In the genomic region with DNA sequence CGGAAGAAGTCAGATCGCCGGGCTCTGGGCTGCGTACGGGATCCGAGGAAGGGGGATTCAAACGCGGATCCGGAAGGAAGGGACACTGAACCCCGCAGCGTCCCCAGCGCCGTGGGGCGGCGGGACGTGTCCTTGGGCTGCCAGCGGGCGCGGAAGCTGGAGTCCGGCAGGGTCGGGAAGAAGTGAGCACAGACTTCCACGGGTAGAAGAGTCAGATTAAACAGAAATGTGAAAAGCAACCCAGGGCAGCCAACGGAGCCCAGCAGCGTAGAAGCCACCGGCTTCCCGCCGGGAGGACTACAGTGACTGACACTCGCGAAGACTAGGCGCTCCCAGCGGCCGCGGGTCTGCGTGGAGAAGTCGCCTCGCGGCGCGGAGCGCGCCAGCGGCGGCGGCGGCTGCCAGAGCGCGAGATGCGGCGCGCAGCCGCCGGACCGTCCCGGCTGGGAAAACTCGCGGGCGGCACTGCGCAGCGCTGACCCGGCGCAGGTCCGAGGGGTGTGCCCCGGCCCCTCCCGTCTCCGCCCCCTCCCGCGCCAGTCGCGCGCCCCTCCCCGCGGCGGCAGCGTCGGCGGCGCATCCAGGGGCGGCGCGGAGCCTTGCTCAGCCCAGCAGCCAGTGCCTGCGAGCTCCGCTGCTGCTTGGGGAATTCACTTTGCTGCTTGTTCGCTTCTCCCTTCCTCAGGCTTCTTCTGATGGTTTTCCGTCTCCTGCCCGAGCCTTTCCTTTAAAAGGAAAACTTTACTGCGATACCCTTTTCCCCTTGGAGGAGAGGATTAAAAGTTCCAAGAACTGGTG, we compare ENCODE assay signal across 8 cellular contexts. TPM values are rescaled to one million over a fixed set of nuclear protein-coding genes. Genes with fewer than 3 reads are reported as not detected.
A peak's percentile ranks its signal among the peaks of the same experiment; 100 is the strongest.
DNase-seq lines count a peak whose midpoint lies in the region; ATAC-seq and TF ChIP-seq lines count a peak whose summit lies in the region.

Gene SAMD5, plus strand, starts transcription at position 618 of the 798 bp plus-strand sequence. CDS start 239 bp downstream, outside the sequence.

- 0 out of 2 replicates have a peak, but pooled peaks cover 4% of the 10 kb centered on the region for H3K36me3 ChIP-seq in SJSA1

- H3K27ac Mint-ChIP-seq in CD4-positive, alpha-beta T cell = no peak within 1 kb of the TSS
- H3K27ac Mint-ChIP-seq in stimulated activated naive B cell treated with anti-CD40 and anti-IgM and Interleukin-4, amounts not matched to agents 10 μg/mL and 1 μg/mL and 100 μg/mL, for 72 hours = no peak within 1 kb of the TSS

- H3K4me1 Mint-ChIP-seq in CD4-positive, alpha-beta T cell (ENCODE audit: low read depth) = peaks cover 18% of the 10 kb centered on the region
- peaks cover 18 to 26% of the 10 kb centered on the region in 2 donors for H3K4me1 Mint-ChIP-seq in stimulated activated naive B cell treated with anti-CD40 and anti-IgM and Interleukin-4, amounts not matched to agents 10 μg/mL and 1 μg/mL and 100 μg/mL, for 72 hours

- CTCF ChIA-PET in CD4-positive, alpha-beta T cell (lab: Charles Lee) = no interaction called here

- H3K27me3 ChIP-seq in CD4-positive, alpha-beta T cell (ENCODE audit: control insufficient read depth, insufficient read depth, low read length) = peaks cover 70% of the 10 kb centered on the region
- no peaks in the 10 kb centered on the region for H3K27me3 ChIP-seq in SJSA1 (replicated peaks)

- H3K27me3 Mint-ChIP-seq in CD4-positive, alpha-beta T cell = peaks cover 60% of the 10 kb centered on the region
- peaks cover 52 to 60% of the 10 kb centered on the region in 2 donors for H3K27me3 Mint-ChIP-seq in stimulated activated naive B cell treated with anti-CD40 and anti-IgM and Interleukin-4, amounts not matched to agents 10 μg/mL and 1 μg/mL and 100 μg/mL, for 72 hours

- peaks cover 28% of the 10 kb centered on the region for H3K4me1 ChIP-seq in SJSA1 (replicated peaks)

- POLR2A ChIA-PET in CD4-positive, alpha-beta T cell (lab: Charles Lee) = no interaction called here

- peak within 1 kb of the TSS; percentile 60 for H3K4me3 ChIP-seq in SJSA1

- no peaks in the 10 kb centered on the region for H3K9me3 ChIP-seq in CD4-positive, alpha-beta T cell (ENCODE audit: control insufficient read depth, low read length)
- no peaks in the 10 kb centered on the region for H3K9me3 ChIP-seq in SJSA1 (replicated peaks)

- no peaks in the 10 kb centered on the region for H3K9me3 Mint-ChIP-seq in CD4-positive, alpha-beta T cell
- H3K9me3 Mint-ChIP-seq in stimulated activated naive B cell treated with anti-CD40 and anti-IgM and Interleukin-4, amounts not matched to agents 10 μg/mL and 1 μg/mL and 100 μg/mL, for 72 hours = no peaks in the 10 kb centered on the region

- TF ChIP-seq CTCF in CD4-positive, alpha-beta T cell (IDR thresholded peaks at IDR 0.05) = no peak

- H3K36me3 Mint-ChIP-seq in CD4-positive, alpha-beta T cell (ENCODE audit: low read depth) = no peaks in the 10 kb centered on the region
- no peaks in the 10 kb centered on the region for H3K36me3 Mint-ChIP-seq in stimulated activated naive B cell treated with anti-CD40 and anti-IgM and Interleukin-4, amounts not matched to agents 10 μg/mL and 1 μg/mL and 100 μg/mL, for 72 hours

- intact Hi-C loops in CD4-positive, alpha-beta T cell (cut with DNase I, micrococcal nuclease) = no loop called here

- H3K27ac ChIP-seq in CD4-positive, alpha-beta T cell (ENCODE audit: low read depth, low read length) = no peak within 1 kb of the TSS
- H3K27ac ChIP-seq in SJSA1 = peak within 1 kb of the TSS; percentile 32

- no peak for ATAC-seq in CD4-positive, alpha-beta T cell (ENCODE audit: poor library complexity)
- peak; percentile 30 for ATAC-seq in GM19043 (IDR thresholded peaks at IDR 0.05; ENCODE audit: low read depth, unreplicated experiment)
- peak; percentile 41 for ATAC-seq in HG03439 (IDR thresholded peaks at IDR 0.05; ENCODE audit: unreplicated experiment)
- ATAC-seq in left lobe of liver = peak; percentile 83
- ATAC-seq in stimulated activated naive B cell treated with anti-CD40 and anti-IgM and Interleukin-4, amounts not matched to agents 10 μg/mL and 1 μg/mL and 100 μg/mL, for 72 hours (replicated peaks) = peak; percentile 54 to 55

- DNase-seq in CD4-positive, alpha-beta T cell = no peak
- peak; percentile 80 to 82 for DNase-seq in SJSA1 (ENCODE audit: low read depth in 1 of 2, low spot score in 2 of 2)
- DNase-seq in dermis blood vessel endothelial cell = peak; percentile 70
- DNase-seq in left lobe of liver (ENCODE audit: low spot score) = peak; percentile 88
- DNase-seq in stimulated activated naive B cell treated with anti-CD40 and anti-IgM and Interleukin-4, amounts not matched to agents 10 μg/mL and 1 μg/mL and 100 μg/mL, for 72 hours = no peak
- DNase-seq in GDM1 (lab: John Stamatoyannopoulos, UW) = no peak

- peak within 1 kb of the TSS; percentile 56 for H3K4me3 Mint-ChIP-seq in CD4-positive, alpha-beta T cell
- peak within 1 kb of the TSS; percentile 78 to 80 for H3K4me3 Mint-ChIP-seq in stimulated activated naive B cell treated with anti-CD40 and anti-IgM and Interleukin-4, amounts not matched to agents 10 μg/mL and 1 μg/mL and 100 μg/mL, for 72 hours

RNA-seq across cellular contexts. Expression of gene SAMD5, which starts in this region (rescaled TPM):
- total RNA-seq in CD4-positive, alpha-beta T cell = not detected
- 16.2 and 21.5 TPM in 2 replicates for total RNA-seq in SJSA1 (2014; rRNA removed; shearing (Covaris generic))
- 1.0 and 1.1 TPM in 2 replicates for total RNA-seq in dermis blood vessel endothelial cell
- 12.0 TPM for total RNA-seq in left lobe of liver

Comparison
In these comparisons a context has a peak if more than half of its experiments do, and no peak if none do; other contexts are left out.
1. DNase-seq: peak in SJSA1 (2 of 2), dermis blood vessel endothelial cell (single experiment) and left lobe of liver (single experiment); none in CD4-positive, alpha-beta T cell (0 of 10), stimulated activated naive B cell treated with anti-CD40 and anti-IgM and Interleukin-4, amounts not matched to agents 10 μg/mL and 1 μg/mL and 100 μg/mL, for 72 hours (single experiment) and GDM1 (single experiment).